In the genomic region with DNA sequence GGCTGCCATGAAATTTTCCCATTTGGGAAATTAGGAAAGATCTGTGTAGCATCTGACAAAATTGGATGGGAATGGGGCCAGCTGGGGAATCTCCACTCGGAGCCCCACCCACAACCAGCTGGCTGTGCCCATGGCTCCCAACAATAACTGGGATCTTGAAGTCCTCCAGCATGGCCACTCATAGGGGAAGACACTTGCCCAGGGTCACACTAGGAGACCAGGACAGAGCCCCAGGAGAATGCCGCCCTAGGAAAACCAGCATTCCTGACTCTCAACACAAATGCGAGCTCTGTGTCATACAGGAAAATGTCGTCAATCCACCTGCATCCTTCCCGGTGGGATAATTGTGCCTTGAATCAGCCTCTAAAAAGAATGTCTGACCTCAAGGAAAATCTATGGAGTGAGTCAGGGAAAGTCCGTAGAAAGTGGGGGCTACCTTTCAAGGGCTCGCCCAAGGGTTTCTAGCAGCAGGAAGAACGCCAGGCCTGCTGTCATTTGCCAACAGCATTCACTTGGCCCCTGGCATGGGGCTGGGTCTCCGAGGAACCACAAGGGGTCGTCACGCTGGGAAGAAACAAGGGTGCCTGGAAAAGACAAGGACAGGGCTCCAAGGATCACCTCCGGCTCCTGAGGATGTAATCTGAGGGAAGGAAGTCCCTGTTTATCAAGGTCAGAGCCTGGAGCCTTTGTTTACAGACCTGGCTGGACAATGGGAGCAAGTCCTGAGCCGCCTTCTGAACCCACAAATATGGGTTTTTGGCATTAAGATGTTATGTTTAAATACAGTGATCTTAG, we compare ENCODE assay signal across 9 cellular contexts. TPM values are rescaled to one million over a fixed set of nuclear protein-coding genes. Genes with fewer than 3 reads are reported as not detected.
DNase-seq lines count a peak whose midpoint lies in the region; ATAC-seq and TF ChIP-seq lines count a peak whose summit lies in the region.
"Had no signal": no experiment of that assay in that cellular context is flagged by ENCODE, and none has a peak within 500 bp of the region (broad histone marks: within the 10 kb centered on the region; RNA-seq: fewer than 3 reads in every experiment).

No MANE protein-coding gene starts in this region.

- H3K14ac ChIP-seq in IMR-90 (replicated peaks; ENCODE audit: low read depth, low read length), result peak overlapping the region; percentile 20; the same call in 1 of the 2 replicates

- peak overlapping the region; percentile 25; the same call in 1 of the 2 replicates for H3K27ac ChIP-seq in IMR-90 (ENCODE audit: insufficient read depth, low read length)
- H3K27ac ChIP-seq in cingulate gyrus (ENCODE audit: low read depth, low read length), result peak overlapping the region; percentile 19
- peak overlapping the region; percentile 31 for H3K27ac ChIP-seq in upper lobe of right lung

- H3K4me2 ChIP-seq in IMR-90 (ENCODE audit: low read depth, low read length), result peak overlapping the region; percentile 48; the same call in 1 of the 2 replicates

- H3K18ac ChIP-seq in IMR-90 (ENCODE audit: low read depth, low read length), result peak overlapping the region; percentile 28; the same call in 1 of the 2 replicates

- H4K5ac ChIP-seq in IMR-90 (ENCODE audit: low read depth, low read length), result peak overlapping the region; percentile 36; the same call in 1 of the 2 replicates

- no peak overlapping the region for H2BK15ac ChIP-seq in IMR-90 (ENCODE audit: low read depth, low read length)

- WGBS in IMR-90 (ENCODE audit: extremely low coverage in 2 of 2, insufficient read length in 1 of 2), 2 experiments, result 88% methylated on average over 3 of the region's 13 CpGs; no CpG with 5 or more reads in 1 of the 2 experiments

- intact Hi-C loops in IMR-90 (cut with micrococcal nuclease) (no loop called here), upper lobe of right lung (cut with DNase I) (no loop called here)

- peak overlapping the region; percentile 29 for H2AK5ac ChIP-seq in IMR-90 (ENCODE audit: low read depth, low read length)

- H3K79me1 ChIP-seq in IMR-90 (ENCODE audit: low read depth in 1 of 2, low read length in 2 of 2), result no peaks in the 10 kb centered on the region

- no peak overlapping the region for H3K56ac ChIP-seq in IMR-90 (ENCODE audit: extremely low read depth, insufficient read depth, low read length)

- peaks cover 14% of the 10 kb centered on the region; the same call in 1 of the 2 replicates for H3K27me3 ChIP-seq in IMR-90 (ENCODE audit: control insufficient read depth, insufficient read depth, low read length)
- H3K27me3 ChIP-seq in upper lobe of right lung, result no peaks in the 10 kb centered on the region

- peak overlapping the region; percentile 71 for H2AFZ ChIP-seq in IMR-90 (replicated peaks; ENCODE audit: low read length, poor library complexity)

- H3K9me3 ChIP-seq in IMR-90 (ENCODE audit: control insufficient read depth, insufficient read depth, low read length), result no peaks in the 10 kb centered on the region
- no peaks in the 10 kb centered on the region for H3K9me3 ChIP-seq in upper lobe of right lung

- H2BK5ac ChIP-seq in IMR-90 (ENCODE audit: low read depth, low read length, poor library complexity, severe bottlenecking), result peak overlapping the region; percentile 66

- peak overlapping the region; percentile 30 for H3K4ac ChIP-seq in IMR-90 (ENCODE audit: low read depth, low read length)

- H3K4me1 ChIP-seq in IMR-90 (ENCODE audit: control insufficient read depth, insufficient read depth, low read length) (peaks cover 10% of the 10 kb centered on the region), upper lobe of right lung (peaks cover 17% of the 10 kb centered on the region)

- no peak for TF ChIP-seq RAD21 in IMR-90 (IDR thresholded peaks at IDR 0.05; ENCODE audit: low read length)

- POLR2A ChIA-PET in IMR-90 (lab: Charles Lee; ENCODE audit: unreplicated experiment), result no interaction called here

- TF ChIP-seq CTCF in IMR-90 (conservative IDR thresholded peaks at IDR 0.05; ENCODE audit: low read depth, low read length), result no peak
- TF ChIP-seq CTCF in upper lobe of right lung (IDR thresholded peaks at IDR 0.05), result no peak

- H2BK20ac ChIP-seq in IMR-90 (ENCODE audit: low read depth, low read length), result peak overlapping the region; percentile 46

- H4K20me1 ChIP-seq in IMR-90 (ENCODE audit: insufficient read depth, low read length), result no peaks in the 10 kb centered on the region

- H2BK120ac ChIP-seq in IMR-90 (ENCODE audit: low read depth, low read length), result peak overlapping the region; percentile 81

- CTCF ChIA-PET in IMR-90 (lab: Yijun Ruan, JAX), result no interaction called here

- peaks cover 9% of the 10 kb centered on the region for H3K9me1 ChIP-seq in IMR-90 (ENCODE audit: insufficient read depth, low read length)

- in situ Hi-C loops in IMR-90 (cut with MboI; ENCODE audit: low sequenced_read_pairs), result no loop called here

- DNase-seq in IMR-90 (peak; percentile 92), left lobe of liver (ENCODE audit: low spot score) (no peak), upper lobe of right lung (no peak), cortex of kidney (lab: John Stamatoyannopoulos, UW) (no peak)
- DNase-seq: activated CD8-positive, alpha-beta T cell treated with anti-CD3 and anti-CD28 coated beads for 36 hours had no signal

- no peak overlapping the region; the same call in 1 of the 2 replicates for H4K91ac ChIP-seq in IMR-90 (ENCODE audit: insufficient read depth, low read depth, low read length)

- dilution Hi-C loops in IMR-90 (cut with HindIII; ENCODE audit: low sequenced_read_pairs, unreplicated experiment), result no loop called here

- BruUV-seq in IMR-90 (replicated peaks; lab: Mats Ljungman, UMichigan), result no TSS peak

- H3K9ac ChIP-seq in IMR-90 (ENCODE audit: low read depth, low read length), result no peak overlapping the region

- ATAC-seq in IMR-90 (ENCODE audit: low read depth) (peak; percentile 12; the same call in 1 of the 2 replicates), left lobe of liver (peak; percentile 40), upper lobe of right lung (peak; percentile 42), GM18519 (IDR thresholded peaks at IDR 0.05; ENCODE audit: low FRiP score, unreplicated experiment) (no peak), GM19463 (IDR thresholded peaks at IDR 0.05; ENCODE audit: unreplicated experiment) (no peak)
- ATAC-seq: activated CD8-positive, alpha-beta T cell treated with anti-CD3 and anti-CD28 coated beads for 36 hours had no signal

- no peak overlapping the region for H3K4me3 ChIP-seq in IMR-90 (ENCODE audit: insufficient read depth, low read depth, low read length)
- no peak overlapping the region for H3K4me3 ChIP-seq in upper lobe of right lung

- no peak overlapping the region; the same call in 1 of the 2 replicates for H3K23ac ChIP-seq in IMR-90 (ENCODE audit: low read depth, low read length)

- peak; percentile 16; the same call in 1 of the 2 replicates for TF ChIP-seq POLR2A in IMR-90 (IDR thresholded peaks at IDR 0.05; ENCODE audit: low read depth, low read length)

- no peaks in the 10 kb centered on the region for H3K36me3 ChIP-seq in IMR-90 (ENCODE audit: control insufficient read depth, insufficient read depth, low read length)
- H3K36me3 ChIP-seq in upper lobe of right lung, result no peaks in the 10 kb centered on the region

- H4K8ac ChIP-seq in IMR-90 (ENCODE audit: low read depth in 2 of 2, low read length in 2 of 2), result peak overlapping the region; percentile 20 to 63; a peak in 2 of 4 replicates

- peak overlapping the region; percentile 69 for H2AK9ac ChIP-seq in IMR-90 (replicated peaks; ENCODE audit: low read depth, low read length, poor library complexity)

TF ChIP-seq in IMR-90, 13 proteins besides CTCF, POLR2A, EP300 and RAD21:
- TF ChIP-seq USF2 (IDR thresholded peaks at IDR 0.05; ENCODE audit: low read depth, low read length), result no peak
- peak; percentile 31; the same call in 1 of the 2 replicates for TF ChIP-seq FOS (IDR thresholded peaks at IDR 0.05; ENCODE audit: low read depth, low read length)

RNA-seq across cellular contexts. Expression of gene CDH5, which starts 15.9 kb away (rescaled TPM):
- total RNA-seq in IMR-90 (2012; rRNA removed) (not detected in 2 replicates), left lobe of liver (13.5 TPM), upper lobe of right lung (144 TPM)
- not detected in 2 replicates for polyA plus RNA-seq in IMR-90 (2012; rRNA removed)
- not detected in 2 replicates for polyA plus RNA-seq in IMR-90 (2012; cell fraction: cytosol; rRNA removed)
- 0.02 TPM in 1 of 2 replicates, not detected in the other for polyA plus RNA-seq in IMR-90 (2012; cell fraction: nucleus; rRNA removed; ENCODE audit: low replicate concordance)
- total RNA-seq: activated CD8-positive, alpha-beta T cell treated with anti-CD3 and anti-CD28 coated beads for 36 hours; NCI-H460 had no signal

RNA-seq across cellular contexts. Expression of gene BEAN1, which starts 44.7 kb away (rescaled TPM):
- total RNA-seq in IMR-90 (2012; rRNA removed) (not detected in 2 replicates), left lobe of liver (0.38 TPM), upper lobe of right lung (0.87 TPM)
- not detected in 2 replicates for polyA plus RNA-seq in IMR-90 (2012; rRNA removed)
- not detected in 2 replicates for polyA plus RNA-seq in IMR-90 (2012; cell fraction: cytosol; rRNA removed)
- 0.13 TPM in 1 of 2 replicates, not detected in the other for polyA plus RNA-seq in IMR-90 (2012; cell fraction: nucleus; rRNA removed; ENCODE audit: low replicate concordance)
- total RNA-seq: activated CD8-positive, alpha-beta T cell treated with anti-CD3 and anti-CD28 coated beads for 36 hours had no signal

Comparison
In these comparisons a context has a peak if more than half of its experiments do, and no peak if none do; other contexts are left out.
1. ATAC-seq: peak in IMR-90 (single experiment), left lobe of liver (single experiment) and upper lobe of right lung (single experiment); none in GM18519 (single experiment) and GM19463 (single experiment).
2. RNA of gene CDH5, which starts 15.9 kb away (total RNA-seq): 144 TPM in upper lobe of right lung (single experiment) and 13.5 TPM in left lobe of liver (single experiment); not detected in IMR-90; every median in the first group is over 10 times any median in the second.
3. Peak in every context shown above with its lines, with median percentiles within 50 percentile points of each other: H3K27ac ChIP-seq.